1 cellular context compared by ENCODE assay signal in the genomic region with DNA sequence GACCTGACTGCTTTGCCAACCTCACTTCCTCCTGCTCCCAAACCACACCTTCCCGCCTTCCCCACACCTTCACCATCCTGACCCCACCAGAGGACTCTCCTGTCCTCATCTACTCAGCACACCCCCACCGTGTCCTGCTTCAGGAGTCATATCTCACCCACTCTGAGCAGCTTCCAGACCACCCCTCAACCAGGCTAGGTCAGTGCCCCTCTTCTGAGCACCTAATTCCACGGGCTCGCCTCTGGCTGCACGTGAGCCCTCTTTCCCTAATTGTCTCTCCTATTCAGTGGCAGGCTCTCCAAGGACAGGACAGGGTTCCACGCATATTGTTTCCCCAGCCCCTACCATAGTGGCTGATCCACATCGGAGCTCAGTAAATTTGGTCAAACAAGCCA.
TF ChIP-seq lines count a peak whose summit lies in the region.

No MANE protein-coding gene starts in this region.

TF ChIP-seq in H1, 55 proteins besides CTCF, POLR2A, EP300 and RAD21:
- TF ChIP-seq KDM5A (IDR thresholded peaks at IDR 0.05; ENCODE audit: low read length) (no peak), KDM1A (IDR thresholded peaks at IDR 0.05; ENCODE audit: borderline replicate concordance, low read length) (no peak), KDM4A (IDR thresholded peaks at IDR 0.05; ENCODE audit: low read depth, low read length, severe bottlenecking) (no peak), TAF7 (optimal IDR thresholded peaks at IDR 0.05; ENCODE audit: borderline replicate concordance, low read depth, low read length) (no peak)
